ENCODE assay signal across 25 cellular contexts in the genomic region with DNA sequence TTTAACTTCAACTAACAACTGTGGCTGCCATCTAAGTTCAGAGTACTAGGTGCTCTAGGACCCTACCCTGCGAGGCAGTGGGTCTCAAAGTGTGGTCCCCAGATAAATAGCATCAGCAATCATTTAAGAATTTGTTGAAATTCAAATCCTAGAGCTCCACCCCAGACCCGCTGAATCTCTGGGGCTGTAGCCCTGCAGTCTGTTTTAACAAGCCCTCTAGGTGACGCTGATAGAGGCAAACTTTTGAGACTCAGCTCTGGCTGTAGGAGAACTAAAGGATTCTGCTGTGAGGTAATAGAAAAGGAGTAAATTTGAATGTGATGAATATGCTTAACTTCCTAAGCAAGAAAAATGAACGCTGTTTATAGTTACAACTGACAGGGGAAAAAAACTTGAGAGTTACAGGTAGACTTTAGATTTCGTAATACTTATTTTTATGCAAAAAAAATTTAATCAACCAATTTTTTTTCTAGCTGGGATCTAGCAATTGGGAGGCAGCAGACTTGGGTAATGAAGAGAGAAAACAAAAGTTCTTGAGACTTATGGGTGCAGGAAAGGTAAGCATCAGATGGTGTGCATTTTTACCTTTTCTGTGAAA. TPM values are rescaled to one million over a fixed set of nuclear protein-coding genes. Genes with fewer than 3 reads are reported as not detected.
DNase-seq lines count a peak whose midpoint lies in the region; ATAC-seq, FAIRE-seq and TF ChIP-seq lines count a peak whose summit lies in the region.
"Had no signal": no experiment of that assay in that cellular context is flagged by ENCODE, and none has a peak within 500 bp of the region (broad histone marks: within the 10 kb centered on the region; RNA-seq: fewer than 3 reads in every experiment).

No MANE protein-coding gene starts in this region.

- H3K36me3 ChIP-seq in psoas muscle (ENCODE audit: insufficient read depth in 1 of 2, low read depth in 1 of 2), result peaks cover 0 to 52% of the 10 kb centered on the region in 2 donors
- H3K36me3 ChIP-seq in kidney (ENCODE audit: control insufficient read depth in 1 of 2, insufficient read depth in 2 of 2, low read length in 2 of 2), result peaks cover 12 to 15% of the 10 kb centered on the region in 2 donors

- H3K27me3 ChIP-seq in psoas muscle (ENCODE audit: insufficient read depth in 3 of 3, low read length in 2 of 3), result no peaks in the 10 kb centered on the region
- H3K27me3 ChIP-seq: gastroesophageal sphincter, hepatocyte, Peyer's patch had no signal

- H3K9ac ChIP-seq in kidney (ENCODE audit: low read length in 2 of 2), result no peak overlapping the region

- H3K9me3 ChIP-seq in T-helper 17 cell (ENCODE audit: control insufficient read depth, low read length, poor library complexity, severe bottlenecking) (no peaks in the 10 kb centered on the region), psoas muscle (no peaks in the 10 kb centered on the region), kidney (ENCODE audit: control insufficient read depth in 1 of 2, low read length in 2 of 2) (no peaks in the 10 kb centered on the region)
- H3K9me3 ChIP-seq: gastroesophageal sphincter, Peyer's patch had no signal

- intact Hi-C loops in natural killer cell (cut with micrococcal nuclease), result no loop called here
- intact Hi-C loops in psoas muscle (cut with DNase I), result no loop called here
- intact Hi-C loops in kidney (cut with DNase I), result no loop called here

- H3K4me3 Mint-ChIP-seq in natural killer cell, result no peak overlapping the region
- no peak overlapping the region for H3K4me3 Mint-ChIP-seq in natural killer cell treated with Interleukin-12 subunit alpha and Interleukin-12 subunit beta and Interleukin-15 and Interleukin-18, amount 100 ng/mL, for 72 hours
- no peak overlapping the region for H3K4me3 Mint-ChIP-seq in T-helper 17 cell
- H3K4me3 Mint-ChIP-seq in effector memory CD8-positive, alpha-beta T cell, result peak overlapping the region in 1 of 2 donors; percentile 39
- H3K4me3 Mint-ChIP-seq: B cell had no signal

- H3K4me1 Mint-ChIP-seq in natural killer cell, result peaks cover 42 to 53% of the 10 kb centered on the region in 2 donors
- H3K4me1 Mint-ChIP-seq in natural killer cell treated with Interleukin-12 subunit alpha and Interleukin-12 subunit beta and Interleukin-15 and Interleukin-18, amount 100 ng/mL, for 72 hours (ENCODE audit: low read depth in 2 of 2), result peaks cover 27 to 37% of the 10 kb centered on the region in 2 donors
- H3K4me1 Mint-ChIP-seq in T-helper 17 cell, result peaks cover 25% of the 10 kb centered on the region
- H3K4me1 Mint-ChIP-seq in effector memory CD8-positive, alpha-beta T cell (ENCODE audit: low read depth in 2 of 2), result peaks cover 28 to 55% of the 10 kb centered on the region in 2 donors

- TF ChIP-seq CTCF in natural killer cell (IDR thresholded peaks at IDR 0.05) (no peak), psoas muscle (IDR thresholded peaks at IDR 0.05) (no peak), kidney (IDR thresholded peaks at IDR 0.05; ENCODE audit: borderline replicate concordance, extremely low read depth, insufficient read depth) (no peak)

- H3K4me3 ChIP-seq in psoas muscle, result no peak overlapping the region
- H3K4me3 ChIP-seq in kidney (ENCODE audit: low read length in 2 of 2), result no peak overlapping the region
- H3K4me3 ChIP-seq: gastroesophageal sphincter, hepatocyte, Peyer's patch had no signal

- no peaks in the 10 kb centered on the region for H3K9me3 Mint-ChIP-seq in natural killer cell
- no peaks in the 10 kb centered on the region for H3K9me3 Mint-ChIP-seq in natural killer cell treated with Interleukin-12 subunit alpha and Interleukin-12 subunit beta and Interleukin-15 and Interleukin-18, amount 100 ng/mL, for 72 hours
- no peaks in the 10 kb centered on the region for H3K9me3 Mint-ChIP-seq in effector memory CD8-positive, alpha-beta T cell
- H3K9me3 Mint-ChIP-seq: type B pancreatic cell had no signal

- ATAC-seq in natural killer cell (no peak), T-helper 17 cell (no peak), psoas muscle (no peak), GM21529 (IDR thresholded peaks at IDR 0.05; ENCODE audit: unreplicated experiment) (no peak)
- ATAC-seq in natural killer cell treated with Interleukin-12 subunit alpha and Interleukin-12 subunit beta and Interleukin-15 and Interleukin-18, amount 100 ng/mL, for 72 hours, result no peak
- ATAC-seq in effector memory CD8-positive, alpha-beta T cell (replicated peaks), result no peak
- ATAC-seq: gastroesophageal sphincter had no signal

- FAIRE-seq in kidney (lab: Jason Lieb, UNC), result no peak

- DNase-seq in natural killer cell (no peak), T-helper 17 cell (no peak), psoas muscle (no peak), kidney (no peak)
- no peak for DNase-seq in natural killer cell treated with Interleukin-12 subunit alpha and Interleukin-12 subunit beta and Interleukin-15 and Interleukin-18, amount 100 ng/mL, for 72 hours (ENCODE audit: low spot score)
- DNase-seq in effector memory CD8-positive, alpha-beta T cell, result no peak
- no peak for DNase-seq in stimulated activated CD8-positive, alpha-beta memory T cell treated with anti-CD3 and anti-CD28 coated beads, Interleukin-4, amount 100 ng/mL, for 48 hours
- DNase-seq: ACHN; activated naive CD4-positive, alpha-beta T cell treated with anti-CD3 and anti-CD28 coated beads, Interleukin-2, amount 50 U/mL, for 16 hours; anterior cingulate cortex; COR-L47; effector CD4-positive, alpha-beta T cell; NCI-H2107; NCI-H345; NCI-H748 treated with DMSO at 0.1 percent for 48 hours; nucleus accumbens; Peyer's patch; SHP77 treated with DMSO at 0.1 percent for 48 hours; stimulated activated CD4-positive, alpha-beta T cell treated with anti-CD3 and anti-CD28 coated beads, Interleukin-4, amount 100 ng/mL, for 1 hour; substantia nigra had no signal

- H3K36me3 Mint-ChIP-seq in natural killer cell, result peaks cover 6% of the 10 kb centered on the region
- peaks cover 23% of the 10 kb centered on the region for H3K36me3 Mint-ChIP-seq in natural killer cell treated with Interleukin-12 subunit alpha and Interleukin-12 subunit beta and Interleukin-15 and Interleukin-18, amount 100 ng/mL, for 72 hours
- H3K36me3 Mint-ChIP-seq in T-helper 17 cell (ENCODE audit: low read depth), result peaks cover 3% of the 10 kb centered on the region
- peaks cover 54% of the 10 kb centered on the region for H3K36me3 Mint-ChIP-seq in effector memory CD8-positive, alpha-beta T cell (ENCODE audit: insufficient read depth)

- H3K27ac Mint-ChIP-seq in natural killer cell (peak overlapping the region; percentile 50 to 60), T-helper 17 cell (peak overlapping the region; percentile 78)
- H3K27ac Mint-ChIP-seq in natural killer cell treated with Interleukin-12 subunit alpha and Interleukin-12 subunit beta and Interleukin-15 and Interleukin-18, amount 100 ng/mL, for 72 hours, result peak overlapping the region in 1 of 2 donors; percentile 43
- peak overlapping the region; percentile 68 to 85 for H3K27ac Mint-ChIP-seq in effector memory CD8-positive, alpha-beta T cell
- H3K27ac Mint-ChIP-seq: B cell, type B pancreatic cell had no signal

- H3K27ac ChIP-seq in psoas muscle (peak overlapping the region; percentile 76), kidney (ENCODE audit: low read depth in 2 of 2, low read length in 2 of 2) (no peak overlapping the region)
- H3K27ac ChIP-seq: gastroesophageal sphincter, hepatocyte, Peyer's patch had no signal

- H3K4me1 ChIP-seq in psoas muscle, result peaks cover 79% of the 10 kb centered on the region
- peaks cover 0 to 11% of the 10 kb centered on the region in 2 donors for H3K4me1 ChIP-seq in kidney (ENCODE audit: control insufficient read depth in 1 of 2, insufficient read depth in 1 of 2, low read depth in 1 of 2, low read length in 2 of 2)

- H3K27me3 Mint-ChIP-seq in natural killer cell (ENCODE audit: low read depth in 2 of 2) (no peaks in the 10 kb centered on the region), T-helper 17 cell (no peaks in the 10 kb centered on the region)
- no peaks in the 10 kb centered on the region for H3K27me3 Mint-ChIP-seq in natural killer cell treated with Interleukin-12 subunit alpha and Interleukin-12 subunit beta and Interleukin-15 and Interleukin-18, amount 100 ng/mL, for 72 hours
- H3K27me3 Mint-ChIP-seq in effector memory CD8-positive, alpha-beta T cell, result no peaks in the 10 kb centered on the region
- H3K27me3 Mint-ChIP-seq: B cell, type B pancreatic cell had no signal

- 88 to 92% (median 91%) methylated on average over 5 of the region's 5 CpGs for WGBS in psoas muscle, 3 donors

RNA-seq across cellular contexts. Expression of a gene that starts 5.8 kb away (rescaled TPM):
- total RNA-seq in natural killer cell, result 100 to 1,000 TPM; 109 to 118 (median 115) TPM
- 100 to 1,000 TPM; 103 to 109 TPM for total RNA-seq in natural killer cell treated with Interleukin-12 subunit alpha and Interleukin-12 subunit beta and Interleukin-15 and Interleukin-18, amount 100 ng/mL, for 72 hours
- 100 to 1,000 TPM; 125 to 138 TPM for total RNA-seq in T-helper 17 cell
- total RNA-seq in psoas muscle, result 100 to 1,000 TPM in 2 of 4 donors, 10 to 100 TPM in 2; 82.6 to 150 (median 102) TPM
- 100 to 1,000 TPM in 1 of 3 donors, 10 to 100 TPM in 2; 80.7 to 218 (median 83.0) TPM for polyA plus RNA-seq in psoas muscle
- 117 TPM for total RNA-seq in kidney
- polyA plus RNA-seq in kidney (ENCODE audit: insufficient read depth, low read depth, low replicate concordance), result 113 TPM
